In genomic region chr7:7099584-7100014, GRCh38 we compare ENCODE assay signal across 1 cellular context.
TF ChIP-seq lines count a peak whose summit lies in the region.

No MANE protein-coding gene starts in this region.

TF ChIP-seq in K562, 482 proteins besides CTCF, POLR2A, EP300 and RAD21 (continued from another document and continues in another):
- TF ChIP-seq GATA2 (CRISPR knock-in tag; IDR thresholded peaks at IDR 0.05) (peak; percentile 43; the same call in 1 of the 2 replicates), ETV6 (IDR thresholded peaks at IDR 0.05; ENCODE audit: borderline replicate concordance in 1 of 2, low read depth in 2 of 2, low read length in 1 of 2) (no peak), ETV6 (CRISPR knock-in tag; IDR thresholded peaks at IDR 0.05; ENCODE audit: borderline replicate concordance) (no peak), GATAD2B (IDR thresholded peaks at IDR 0.05; ENCODE audit: borderline replicate concordance) (peak; percentile 75; the same call in 1 of the 2 replicates), HINFP (tag; conservative IDR thresholded peaks at IDR 0.05; ENCODE audit: low read depth) (no peak; the same call in 1 of the 2 replicates), PBX2 (CRISPR knock-in tag; IDR thresholded peaks at IDR 0.05; ENCODE audit: low read depth) (no peak), PBX2 (tag; conservative IDR thresholded peaks at IDR 0.05; ENCODE audit: low read depth) (peak; percentile 54), TRIM25 (IDR thresholded peaks at IDR 0.05; ENCODE audit: borderline replicate concordance) (no peak), FOXJ2 (tag; IDR thresholded peaks at IDR 0.05) (no peak), ZNF398 (CRISPR knock-in tag; IDR thresholded peaks at IDR 0.05) (no peak), SIX5 (IDR thresholded peaks at IDR 0.05; ENCODE audit: borderline replicate concordance in 1 of 2, insufficient read depth in 1 of 2, low read depth in 1 of 2, low read length in 2 of 2) (no peak), ZBTB33 (CRISPR knock-in tag; IDR thresholded peaks at IDR 0.05) (no peak), ZC3H4 (CRISPR knock-in tag; IDR thresholded peaks at IDR 0.05; ENCODE audit: borderline replicate concordance) (no peak), MBD2 (IDR thresholded peaks at IDR 0.05; ENCODE audit: borderline replicate concordance, low read depth) (no peak), PURB (CRISPR knock-in tag; IDR thresholded peaks at IDR 0.05; ENCODE audit: low read depth) (no peak), TBL1XR1 (IDR thresholded peaks at IDR 0.05; ENCODE audit: low read length in 2 of 2) (peak in 1 of 2 experiments; percentile 69; a peak in 1 of 4 replicates), TBP (optimal IDR thresholded peaks at IDR 0.05; ENCODE audit: low read depth, low read length) (no peak), ZNF197 (CRISPR knock-in tag; IDR thresholded peaks at IDR 0.05; ENCODE audit: low read depth) (no peak), RBM39 (optimal IDR thresholded peaks at IDR 0.05; ENCODE audit: low read depth, low read length) (no peak), BRD9 (IDR thresholded peaks at IDR 0.05; ENCODE audit: low read depth, partially characterized antibody) (no peak), SIN3A (IDR thresholded peaks at IDR 0.05; ENCODE audit: borderline replicate concordance in 2 of 2, control insufficient read depth in 1 of 2, low read depth in 2 of 2, low read length in 2 of 2) (peak in 1 of 2 experiments; percentile 81; a peak in 1 of 4 replicates), NFYB (IDR thresholded peaks at IDR 0.05; ENCODE audit: extremely low read depth, insufficient read length) (no peak), NKRF (IDR thresholded peaks at IDR 0.05; ENCODE audit: borderline replicate concordance) (0 out of 2 replicates have a peak, but pooled peaks have one; percentile 40), ZZZ3 (IDR thresholded peaks at IDR 0.05) (no peak), MCM7 (IDR thresholded peaks at IDR 0.05) (no peak), RCOR1 (IDR thresholded peaks at IDR 0.05; ENCODE audit: borderline replicate concordance in 1 of 2, low read depth in 2 of 2, low read length in 2 of 2) (peak in 1 of 2 experiments; percentile 69; a peak in 1 of 4 replicates), KLF13 (tag; IDR thresholded peaks at IDR 0.05; ENCODE audit: borderline replicate concordance, low read depth) (no peak), CCNT2 (IDR thresholded peaks at IDR 0.05; ENCODE audit: borderline replicate concordance, extremely low read depth, insufficient read length, low read depth, low read length) (peak; percentile 80), ZBTB2 (IDR thresholded peaks at IDR 0.05) (peak; percentile 66), ZNF431 (CRISPR knock-in tag; IDR thresholded peaks at IDR 0.05) (no peak), PREB (CRISPR knock-in tag; IDR thresholded peaks at IDR 0.05) (no peak), POLR2B (IDR thresholded peaks at IDR 0.05; ENCODE audit: low read depth, partially characterized antibody) (no peak), MEF2D (tag; conservative IDR thresholded peaks at IDR 0.05; ENCODE audit: low read depth) (peak; percentile 65; the same call in 1 of the 2 replicates), XRCC5 (IDR thresholded peaks at IDR 0.05; ENCODE audit: low read depth, low read length) (no peak), LCOR (CRISPR knock-in tag; IDR thresholded peaks at IDR 0.05) (no peak; the same call in 1 of the 2 replicates), ZNF134 (CRISPR knock-in tag; conservative IDR thresholded peaks at IDR 0.05) (no peak), GMEB1 (CRISPR knock-in tag; IDR thresholded peaks at IDR 0.05) (no peak), CREB5 (CRISPR knock-in tag; IDR thresholded peaks at IDR 0.05) (no peak), MYC (IDR thresholded peaks at IDR 0.05; ENCODE audit: low read depth, low read length) (no peak), MYC (CRISPR knock-in tag; IDR thresholded peaks at IDR 0.05; ENCODE audit: borderline replicate concordance, low read depth) (no peak), NFRKB (IDR thresholded peaks at IDR 0.05; ENCODE audit: low read depth) (no peak), FOXM1 (IDR thresholded peaks at IDR 0.05; ENCODE audit: low read depth) (0 out of 2 replicates have a peak, but pooled peaks have one; percentile 61), FOXM1 (CRISPR knock-in tag; IDR thresholded peaks at IDR 0.05; ENCODE audit: low read depth) (no peak), CHD1 (IDR thresholded peaks at IDR 0.05; ENCODE audit: low read length) (no peak), ZKSCAN8 (CRISPR knock-in tag; IDR thresholded peaks at IDR 0.05) (no peak), ZNF778 (CRISPR knock-in tag; IDR thresholded peaks at IDR 0.05) (no peak), ZBTB7A (IDR thresholded peaks at IDR 0.05; ENCODE audit: borderline replicate concordance, control insufficient read depth, low read depth, low read length) (no peak)
